ENCODE assay signal across 1 cellular context in genomic region chr7:37141742-37142141, GRCh38.
TF ChIP-seq lines count a peak whose summit lies in the region.

No MANE protein-coding gene starts in this region.

TF ChIP-seq in HCT116, 20 proteins besides CTCF, POLR2A, EP300 and RAD21 (continued from another document):
- TF ChIP-seq REST (IDR thresholded peaks at IDR 0.05; ENCODE audit: low read depth), result no peak
- no peak for TF ChIP-seq ELF1 (IDR thresholded peaks at IDR 0.05; ENCODE audit: borderline replicate concordance, low read depth)
- TF ChIP-seq ZBTB33 (IDR thresholded peaks at IDR 0.05; ENCODE audit: extremely low read depth, insufficient replicate concordance, low read length), result no peak
- TF ChIP-seq TCF7L2 (IDR thresholded peaks at IDR 0.05; ENCODE audit: borderline replicate concordance, extremely low read depth, insufficient read depth, insufficient read length), result no peak
